18 cellular contexts compared by ENCODE assay signal in the genomic region with DNA sequence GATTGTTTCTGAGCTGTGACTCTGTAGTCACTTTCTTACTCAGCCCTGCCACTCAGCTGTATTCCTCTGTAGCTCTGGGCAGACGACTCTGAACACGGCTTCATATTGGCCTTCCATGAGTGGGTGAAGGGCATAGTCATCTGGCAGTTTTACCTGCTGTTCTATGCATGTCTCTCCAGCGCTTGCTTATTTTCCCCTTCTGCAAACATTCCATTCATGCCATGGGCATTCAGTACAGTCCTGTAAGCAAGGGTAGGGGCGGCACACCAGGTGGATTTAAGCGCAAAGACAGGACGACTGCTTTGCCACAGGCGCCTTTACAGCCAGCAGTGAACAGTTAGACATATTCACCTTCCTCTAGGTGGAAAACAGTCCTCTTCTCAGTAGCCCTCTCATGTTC. TPM values are rescaled to one million over a fixed set of nuclear protein-coding genes. Genes with fewer than 3 reads are reported as not detected.
DNase-seq lines count a peak whose midpoint lies in the region; ATAC-seq and TF ChIP-seq lines count a peak whose summit lies in the region.
"Had no signal": no experiment of that assay in that cellular context is flagged by ENCODE, and none has a peak within 500 bp of the region (broad histone marks: within the 10 kb centered on the region; RNA-seq: fewer than 3 reads in every experiment).

No MANE protein-coding gene starts in this region.

- WGBS in neuronal stem cell (ENCODE audit: extremely low coverage in 2 of 2, insufficient read length in 2 of 2, insufficient replicate concordance in 1 of 2), 2 donors = no CpG with 5 or more reads among the region's 7 CpGs

- H3K23ac ChIP-seq in neuronal stem cell (ENCODE audit: low read depth, low read length, poor library complexity) = no peak overlapping the region

- H3K79me1 ChIP-seq in neuronal stem cell (ENCODE audit: low read depth, low read length) = peaks cover 3% of the 10 kb centered on the region

- peak; percentile 81 to 99 for DNase-seq in T47D (ENCODE audit: low read depth in 1 of 2, low spot score in 1 of 2)
- DNase-seq in MCF 10A (ENCODE audit: unreplicated experiment) = no peak
- DNase-seq in kidney tubule cell (ENCODE audit: low spot score) = peak; percentile 87
- DNase-seq in SW 1271 (lab: John Stamatoyannopoulos, UW) = no peak
- DNase-seq in NCI-H748 (lab: John Stamatoyannopoulos, UW; ENCODE audit: unreplicated experiment) = no peak
- DNase-seq in neuronal stem cell (ENCODE audit: low spot score) = no peak
- DNase-seq: CD8-positive, alpha-beta memory T cell; HFFc6; Karpas-422; NCI-H187 treated with DMSO at 0.1 percent for 48 hours; NCI-H2171; NCI-H510A treated with DMSO at 0.1 percent for 48 hours; SJCRH30 had no signal

- in situ Hi-C loops in T47D (cut with HindIII; ENCODE audit: low pct_unique_long_range_greater_than_20kb, low sequenced_read_pairs) = no loop called here

- no TSS peak for BruUV-seq in MCF 10A (replicated peaks; lab: Mats Ljungman, UMichigan)

- H3K4me3 Mint-ChIP-seq in MCF 10A (ENCODE audit: unreplicated experiment) (no peak overlapping the region), nephron (peak overlapping the region in 2 of 3 experiments; percentile 19 to 29)
- H3K4me3 Mint-ChIP-seq: CD8-positive, alpha-beta memory T cell; HFFc6 had no signal

- no peak overlapping the region for H3K4ac ChIP-seq in neuronal stem cell (ENCODE audit: low read length)

- intact Hi-C loops in MCF 10A (cut with micrococcal nuclease) = no loop called here

- peaks cover 6% of the 10 kb centered on the region in 2 donors for H3K4me1 ChIP-seq in neuronal stem cell (ENCODE audit: control insufficient read depth in 2 of 2, insufficient read depth in 1 of 2, low read depth in 1 of 2, low read length in 2 of 2)

- H3K4me1 Mint-ChIP-seq in MCF 10A (ENCODE audit: insufficient read depth, unreplicated experiment) = peaks cover 20% of the 10 kb centered on the region
- peaks cover 22% of the 10 kb centered on the region for H3K4me1 Mint-ChIP-seq in nephron

- TF ChIP-seq CTCF in MCF 10A (IDR thresholded peaks at IDR 0.05; ENCODE audit: unreplicated experiment) (no peak), nephron (IDR thresholded peaks at IDR 0.05; ENCODE audit: unreplicated experiment in 3 of 3) (no peak)

- H3K27ac Mint-ChIP-seq in MCF 10A (ENCODE audit: low read depth, unreplicated experiment) (no peak overlapping the region), nephron (peak overlapping the region; percentile 76 to 90 (median 90))
- H3K27ac Mint-ChIP-seq: HFFc6 had no signal

- H3K4me3 ChIP-seq in neuronal stem cell (ENCODE audit: low read length in 2 of 2) = no peak overlapping the region
- H3K4me3 ChIP-seq: BLaER1, SJCRH30 had no signal

- no peak overlapping the region for H2BK15ac ChIP-seq in neuronal stem cell (ENCODE audit: low read length)

- no peak overlapping the region for H3K4me2 ChIP-seq in neuronal stem cell (ENCODE audit: insufficient read depth, low read length, poor library complexity, severe bottlenecking)
- H3K4me2 ChIP-seq: BLaER1 had no signal

- H3K27me3 Mint-ChIP-seq in MCF 10A (ENCODE audit: insufficient read depth, unreplicated experiment) (no peaks in the 10 kb centered on the region), nephron (ENCODE audit: low read depth) (no peaks in the 10 kb centered on the region)
- H3K27me3 Mint-ChIP-seq: CD8-positive, alpha-beta memory T cell had no signal

- H3K9ac ChIP-seq in neuronal stem cell (ENCODE audit: low read depth, low read length, poor library complexity) = no peak overlapping the region
- H3K9ac ChIP-seq: BLaER1 had no signal

- POLR2A ChIA-PET in MCF 10A (lab: Yijun Ruan, JAX) = interaction anchor here (0.8 to 16.5 kb wide), 3 partner anchors 11 to 59 kb away, joined by 3 to 800 read pairs (median 5); no protein-coding TSS in a partner anchor

- CTCF ChIA-PET in MCF 10A (lab: Yijun Ruan, JAX) = interaction anchor here (0.9 to 18.1 kb wide), 3 partner anchors 15 to 66 kb away, joined by 3 to 418 read pairs (median 3); no protein-coding TSS in a partner anchor

- H4K8ac ChIP-seq in neuronal stem cell (ENCODE audit: low read depth, low read length) = no peak overlapping the region

- H2AK5ac ChIP-seq in neuronal stem cell (ENCODE audit: low read depth, low read length) = no peak overlapping the region

- no peak for ATAC-seq in GM18909 (IDR thresholded peaks at IDR 0.05; ENCODE audit: poor library complexity, unreplicated experiment)

- no peak overlapping the region for H2AFZ ChIP-seq in neuronal stem cell (ENCODE audit: low read length)

- H2BK5ac ChIP-seq in neuronal stem cell (ENCODE audit: low read length) = no peak overlapping the region

- no peak overlapping the region for H4K91ac ChIP-seq in neuronal stem cell (ENCODE audit: low read depth, low read length, poor library complexity)

- H2BK12ac ChIP-seq in neuronal stem cell (ENCODE audit: low read length) = no peak overlapping the region

- H3K9me3 Mint-ChIP-seq in MCF 10A (ENCODE audit: unreplicated experiment) (no peaks in the 10 kb centered on the region), nephron (no peaks in the 10 kb centered on the region)
- H3K9me3 Mint-ChIP-seq: CD8-positive, alpha-beta memory T cell; HFFc6 had no signal

- no peaks in the 10 kb centered on the region for H3K9me3 ChIP-seq in neuronal stem cell (replicated peaks in 1 of 2; ENCODE audit: control insufficient read depth in 2 of 2, insufficient read depth in 1 of 2, low read depth in 1 of 2, low read length in 2 of 2)
- H3K9me3 ChIP-seq: BLaER1, SJCRH30 had no signal

- H3K27ac ChIP-seq in neuronal stem cell (replicated peaks; ENCODE audit: low read length) = no peak overlapping the region
- H3K27ac ChIP-seq: 22Rv1, BLaER1, RWPE1, SJCRH30 had no signal

- no peak overlapping the region for H2BK120ac ChIP-seq in neuronal stem cell (ENCODE audit: low read depth, low read length)

- H3K14ac ChIP-seq in neuronal stem cell (ENCODE audit: low read length) = no peak overlapping the region

- H3K18ac ChIP-seq in neuronal stem cell (ENCODE audit: low read length) = no peak overlapping the region

- no peaks in the 10 kb centered on the region for H3K27me3 ChIP-seq in neuronal stem cell (ENCODE audit: control insufficient read depth in 3 of 3, insufficient read depth in 3 of 3, low read depth in 1 of 3, low read length in 3 of 3)
- H3K27me3 ChIP-seq: BLaER1, SJCRH30 had no signal

- H3K36me3 ChIP-seq in neuronal stem cell (replicated peaks in 1 of 2; ENCODE audit: control insufficient read depth in 2 of 2, insufficient read depth in 2 of 2, low read length in 2 of 2) = peaks cover 0 to 13% of the 10 kb centered on the region in 2 donors
- H3K36me3 ChIP-seq: SJCRH30 had no signal

- H3K36me3 Mint-ChIP-seq in MCF 10A (ENCODE audit: insufficient read depth, unreplicated experiment) (peaks cover 30% of the 10 kb centered on the region), nephron (ENCODE audit: low read depth) (peaks cover 11% of the 10 kb centered on the region)

RNA-seq across cellular contexts. Expression of gene WDR26, which starts 4.4 kb away (rescaled TPM):
- total RNA-seq in MCF 10A (2022) = 149 and 156 TPM in 2 replicates
- polyA plus RNA-seq in neuronal stem cell (2013, experiment 1 of 2) = 32.0 TPM
- 32.0 TPM for polyA plus RNA-seq in neuronal stem cell (2013, experiment 2 of 2)

Comparison
In these comparisons a context has a peak if more than half of its experiments do, and no peak if none do; other contexts are left out.
1. DNase-seq: peak in T47D (2 of 2) and kidney tubule cell (single experiment); none in MCF 10A (single experiment), SW 1271 (0 of 2), NCI-H748 (single experiment) and neuronal stem cell (single experiment).